1 cellular context compared by ENCODE assay signal in genomic region chr7:27873981-27874957, GRCh38.
TF ChIP-seq lines count a peak whose summit lies in the region.

No MANE protein-coding gene starts in this region.

TF ChIP-seq in GM23338, 12 proteins besides CTCF, POLR2A, EP300 and RAD21 (continued from another document):
- TF ChIP-seq ZNF462 (CRISPR knock-in tag; IDR thresholded peaks at IDR 0.05) (no peak), ZNF114 (CRISPR knock-in tag; IDR thresholded peaks at IDR 0.05) (no peak)
